Comparison of ENCODE assay signal across 9 cellular contexts in the genomic region with DNA sequence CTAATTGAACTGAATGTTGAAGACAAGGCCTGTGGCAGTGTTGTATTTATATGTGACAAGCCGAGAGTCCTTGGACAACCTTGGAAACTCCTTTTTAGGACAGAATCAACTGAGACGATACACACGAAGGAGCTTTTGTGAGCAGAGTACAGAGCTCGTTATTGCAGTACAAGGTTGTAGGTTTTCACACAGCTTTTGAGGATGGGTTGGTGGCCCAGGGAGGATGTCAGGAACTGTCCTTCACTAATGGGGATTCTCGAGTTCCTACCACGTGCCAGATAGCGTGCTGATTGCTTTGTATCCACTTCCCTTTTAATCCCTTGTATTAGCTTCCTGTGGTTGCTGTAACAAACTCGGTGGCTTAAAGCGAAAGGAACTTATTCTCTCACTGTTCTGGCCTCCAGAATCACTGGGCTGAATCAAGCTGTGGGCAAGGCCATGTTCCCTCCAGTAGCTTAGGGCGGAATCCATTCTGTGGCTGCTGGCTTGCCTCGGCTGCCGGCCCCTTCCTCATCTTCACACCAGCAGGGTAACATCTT. TPM values are rescaled to one million over a fixed set of nuclear protein-coding genes. Genes with fewer than 3 reads are reported as not detected.
DNase-seq lines count a peak whose midpoint lies in the region; ATAC-seq lines count a peak whose summit lies in the region.
"Had no signal": no experiment of that assay in that cellular context is flagged by ENCODE, and none has a peak within 500 bp of the region (broad histone marks: within the 10 kb centered on the region; RNA-seq: fewer than 3 reads in every experiment).

No MANE protein-coding gene starts in this region.

- H3K27me3 ChIP-seq in GM23248 (replicated peaks; ENCODE audit: insufficient read depth): no peaks in the 10 kb centered on the region

- no peaks in the 10 kb centered on the region for H3K36me3 ChIP-seq in GM23248 (ENCODE audit: low read depth)

- DNase-seq in Right ventricle myocardium inferior (ENCODE audit: missing footprints) (no peak), cardiac septum (ENCODE audit: low spot score) (no peak), immature natural killer cell (peak; percentile 75 to 76 (median 75)), T1000 (lab: John Stamatoyannopoulos, UW) (no peak), G401 (ENCODE audit: low spot score) (no peak), GM23248 (no peak)

- peak overlapping the region; percentile 96 for H3K27ac Mint-ChIP-seq in T-helper 1 cell treated with Interleukin-12 subunit alpha and Interleukin-12 subunit beta and Interleukin-4 antibody, amounts not matched to agents 30 μg/mL and 1 μg/mL, for 36 hours
- peak overlapping the region; percentile 93 to 98 (median 96) for H3K27ac Mint-ChIP-seq in immature natural killer cell

- no peaks in the 10 kb centered on the region for H3K9me3 ChIP-seq in GM23248 (ENCODE audit: low read depth)

- H3K27me3 Mint-ChIP-seq in T-helper 1 cell treated with Interleukin-12 subunit alpha and Interleukin-12 subunit beta and Interleukin-4 antibody, amounts not matched to agents 30 μg/mL and 1 μg/mL, for 36 hours (ENCODE audit: low read depth): no peaks in the 10 kb centered on the region
- H3K27me3 Mint-ChIP-seq in immature natural killer cell (ENCODE audit: low read depth in 3 of 3): peaks cover 7 to 29% (median 19%) of the 10 kb centered on the region in 3 donors

- 85 to 86% methylated on average over 12 of the region's 12 CpGs for WGBS in GM23248 (ENCODE audit: low coverage in 1 of 2, low lambda C conversion rate in 2 of 2, missing lambda C conversion rate in 2 of 2), 2 experiments

- peaks cover 15% of the 10 kb centered on the region for H3K4me1 ChIP-seq in GM23248 (ENCODE audit: insufficient read depth)

- no peaks in the 10 kb centered on the region for H3K9me2 ChIP-seq in GM23248 (ENCODE audit: insufficient read depth)

- peaks cover 27% of the 10 kb centered on the region for H3K36me3 Mint-ChIP-seq in T-helper 1 cell treated with Interleukin-12 subunit alpha and Interleukin-12 subunit beta and Interleukin-4 antibody, amounts not matched to agents 30 μg/mL and 1 μg/mL, for 36 hours (ENCODE audit: low read depth)
- H3K36me3 Mint-ChIP-seq in immature natural killer cell: peaks cover 0 to 7% (median 3%) of the 10 kb centered on the region in 3 donors

- peaks cover 76% of the 10 kb centered on the region for H3K4me1 Mint-ChIP-seq in T-helper 1 cell treated with Interleukin-12 subunit alpha and Interleukin-12 subunit beta and Interleukin-4 antibody, amounts not matched to agents 30 μg/mL and 1 μg/mL, for 36 hours (ENCODE audit: low read depth)
- H3K4me1 Mint-ChIP-seq in immature natural killer cell: peaks cover 93 to 96% of the 10 kb centered on the region in 2 donors

- ATAC-seq in Right ventricle myocardium inferior (peak; percentile 40), HG03103 (IDR thresholded peaks at IDR 0.05; ENCODE audit: low read depth, unreplicated experiment) (peak; percentile 35)

- intact Hi-C loops in Right ventricle myocardium inferior (cut with DNase I): no loop called here
- intact Hi-C loops in cardiac septum (cut with DNase I): no loop called here

- H4K20me1 ChIP-seq in GM23248 (ENCODE audit: insufficient read depth): no peaks in the 10 kb centered on the region

- H3K27ac ChIP-seq in GM23248: no peak overlapping the region

- no peak overlapping the region for H3K4me2 ChIP-seq in GM23248 (ENCODE audit: unreplicated experiment)

- no peaks in the 10 kb centered on the region for H3K9me3 Mint-ChIP-seq in T-helper 1 cell treated with Interleukin-12 subunit alpha and Interleukin-12 subunit beta and Interleukin-4 antibody, amounts not matched to agents 30 μg/mL and 1 μg/mL, for 36 hours
- H3K9me3 Mint-ChIP-seq in immature natural killer cell: no peaks in the 10 kb centered on the region
- H3K9me3 Mint-ChIP-seq: nephron had no signal

- H3K9ac ChIP-seq in GM23248: no peak overlapping the region

- H3K4me3 Mint-ChIP-seq in T-helper 1 cell treated with Interleukin-12 subunit alpha and Interleukin-12 subunit beta and Interleukin-4 antibody, amounts not matched to agents 30 μg/mL and 1 μg/mL, for 36 hours: peak overlapping the region; percentile 84
- peak overlapping the region; percentile 84 to 92 (median 87) for H3K4me3 Mint-ChIP-seq in immature natural killer cell
- H3K4me3 Mint-ChIP-seq: nephron had no signal

- no peak overlapping the region for H2AFZ ChIP-seq in GM23248

- H3K4me3 ChIP-seq in GM23248: no peak overlapping the region

- peaks cover 60% of the 10 kb centered on the region for H3K79me2 ChIP-seq in GM23248 (ENCODE audit: insufficient read depth)

- in situ Hi-C loops in G401 (cut with HindIII; ENCODE audit: low sequenced_read_pairs) (no loop called here), GM23248 (cut with MboI) (no loop called here)

- no peaks in the 10 kb centered on the region for H3F3A ChIP-seq in GM23248 (ENCODE audit: insufficient read depth)

RNA-seq across cellular contexts. Expression of a gene that starts 20.2 kb away (rescaled TPM):
- 14.7 TPM for total RNA-seq in Right ventricle myocardium inferior
- total RNA-seq in cardiac septum: 19.9 TPM
- 100 to 1,000 TPM in 1 of 3 donors, 10 to 100 TPM in 2; 34.1 to 101 (median 35.0) TPM for polyA plus RNA-seq in immature natural killer cell
- 11.3 and 15.2 TPM in 2 replicates for total RNA-seq in G401 (2014; rRNA removed; shearing (Covaris generic))
- 16.0 and 22.8 TPM in 2 replicates for total RNA-seq in GM23248 (2014; rRNA removed; shearing (Covaris generic))
- 8.0 and 9.5 TPM in 2 replicates for polyA plus RNA-seq in GM23248 (2016; fragmentation: Nextera tagmentation; extraction: Ambion mirVana)

Comparison
In these comparisons a context has a peak if more than half of its experiments do, and no peak if none do; other contexts are left out.
1. DNase-seq: peak in immature natural killer cell (3 of 3); none in Right ventricle myocardium inferior (single experiment), cardiac septum (single experiment), T1000 (single experiment), G401 (single experiment) and GM23248 (single experiment).